Comparison of ENCODE assay signal across 24 cellular contexts in genomic region chr17:50276588-50277356, GRCh38. TPM values are rescaled to one million over a fixed set of nuclear protein-coding genes. Genes with fewer than 3 reads are reported as not detected.
DNase-seq lines count a peak whose midpoint lies in the region; ATAC-seq, FAIRE-seq and TF ChIP-seq lines count a peak whose summit lies in the region.
"Had no signal": no experiment of that assay in that cellular context is flagged by ENCODE, and none has a peak within 500 bp of the region (broad histone marks: within the 10 kb centered on the region; RNA-seq: fewer than 3 reads in every experiment).

No MANE protein-coding gene starts in this region.

- no peak for FAIRE-seq in astrocyte (lab: Jason Lieb, UNC)
- FAIRE-seq: G401.6, GM12891 had no signal

- H3K36me3 ChIP-seq in astrocyte (ENCODE audit: insufficient read depth, low read length) (peaks cover 8% of the 10 kb centered on the region), mucosa of stomach (ENCODE audit: control insufficient read depth, insufficient read depth, low read length) (peaks cover 4% of the 10 kb centered on the region), SK-N-SH (replicated peaks in 1 of 2; ENCODE audit: control insufficient read depth in 1 of 2, insufficient read depth in 2 of 2, low read length in 1 of 2) (peaks cover 0 to 1% of the 10 kb centered on the region in 2 experiments)
- H3K36me3 ChIP-seq: heart right ventricle had no signal

- TF ChIP-seq CTCF in AG04450 (IDR thresholded peaks at IDR 0.05; ENCODE audit: low read depth, low read length) (no peak), astrocyte (IDR thresholded peaks at IDR 0.05; ENCODE audit: insufficient read depth, low read depth, low read length) (no peak), SK-N-SH (IDR thresholded peaks at IDR 0.05) (no peak)

- H2AFZ ChIP-seq in astrocyte (ENCODE audit: low read depth, low read length): no peak overlapping the region
- H2AFZ ChIP-seq in SK-N-SH (ENCODE audit: low read depth): no peak overlapping the region

- H3K4me1 ChIP-seq in astrocyte (ENCODE audit: insufficient read depth, low read length) (peaks cover 43% of the 10 kb centered on the region), mucosa of stomach (ENCODE audit: control insufficient read depth, insufficient read depth, low read length) (peaks cover 59% of the 10 kb centered on the region), SK-N-SH (ENCODE audit: control insufficient read depth in 1 of 2, insufficient read depth in 2 of 2, low read depth in 1 of 2, low read length in 1 of 2) (peaks cover 11 to 36% of the 10 kb centered on the region in 2 experiments; a peak in 3 of 4 replicates)

- CTCF ChIA-PET in AG04450 (lab: Charles Lee) (interaction anchor here (1.1 to 3.1 kb wide), 2 partner anchors 76 to 183 kb away, joined by 3 to 14 read pairs; partner anchors contain the start of gene COL1A1), SK-N-SH (lab: Yijun Ruan, JAX) (interaction anchor here (0.9 to 53.3 kb wide), 8 partner anchors 10 to 189 kb away, joined by 3 to 2150 read pairs (median 34); partner anchors contain the start of genes COL1A1 and LRRC59)

- no peak overlapping the region for H3K9ac ChIP-seq in astrocyte (ENCODE audit: low read length)
- H3K9ac ChIP-seq in mucosa of stomach (ENCODE audit: low read length): peak overlapping the region; percentile 42
- no peak overlapping the region for H3K9ac ChIP-seq in SK-N-SH

- ATAC-seq in GM19351 (IDR thresholded peaks at IDR 0.05; ENCODE audit: unreplicated experiment) (no peak), SK-N-SH treated with all-trans-retinoic acid at 6 μM for 48 hours (no peak), HG02759 (IDR thresholded peaks at IDR 0.05; ENCODE audit: unreplicated experiment) (no peak)
- ATAC-seq: heart right ventricle, T-helper 17 cell had no signal

- TF ChIP-seq EP300 in SK-N-SH (IDR thresholded peaks at IDR 0.05; ENCODE audit: borderline replicate concordance in 1 of 2, low read depth in 1 of 2, low read length in 1 of 2): no peak

- H3K4me3 Mint-ChIP-seq in astrocyte (ENCODE audit: unreplicated experiment): peak overlapping the region; percentile 70
- H3K4me3 Mint-ChIP-seq: T-helper 17 cell had no signal

- H3K79me2 ChIP-seq in astrocyte (ENCODE audit: insufficient read depth, low read length) (peaks cover 14% of the 10 kb centered on the region), SK-N-SH (ENCODE audit: insufficient read depth) (no peaks in the 10 kb centered on the region)

- H3K4me3 ChIP-seq in AG04450 (ENCODE audit: low read depth, low read length) (no peak overlapping the region), astrocyte (ENCODE audit: insufficient read depth, low read depth, low read length) (no peak overlapping the region), mucosa of stomach (ENCODE audit: low read length) (no peak overlapping the region), SK-N-SH (ENCODE audit: low read depth in 2 of 2, low read length in 1 of 2) (no peak overlapping the region)
- H3K4me3 ChIP-seq: heart right ventricle had no signal

- H3K27me3 ChIP-seq in AG04450 (ENCODE audit: control insufficient read depth, insufficient read depth, low read length): no peaks in the 10 kb centered on the region
- no peaks in the 10 kb centered on the region for H3K27me3 ChIP-seq in astrocyte (ENCODE audit: insufficient read depth, low read length)
- no peaks in the 10 kb centered on the region for H3K27me3 ChIP-seq in mucosa of stomach (ENCODE audit: control insufficient read depth, insufficient read depth, low read length)
- no peaks in the 10 kb centered on the region for H3K27me3 ChIP-seq in SK-N-SH (ENCODE audit: insufficient read depth)

- H3K9me3 ChIP-seq in AG04450 (ENCODE audit: control insufficient read depth, insufficient read depth, low read length) (no peaks in the 10 kb centered on the region), astrocyte (ENCODE audit: insufficient read depth, low read depth, low read length) (no peaks in the 10 kb centered on the region), mucosa of stomach (ENCODE audit: control insufficient read depth, low read length) (no peaks in the 10 kb centered on the region), SK-N-SH (no peaks in the 10 kb centered on the region)
- H3K9me3 ChIP-seq: heart right ventricle had no signal

- TF ChIP-seq RAD21 in SK-N-SH (IDR thresholded peaks at IDR 0.05; ENCODE audit: low read length): no peak

- peaks cover 22% of the 10 kb centered on the region for H3F3A ChIP-seq in SK-N-SH (replicated peaks; ENCODE audit: insufficient read depth)

- 42% methylated on average over 8 of the region's 8 CpGs for WGBS in SK-N-SH (ENCODE audit: low lambda C conversion rate)

- H3K27me3 Mint-ChIP-seq in astrocyte (ENCODE audit: low read depth, unreplicated experiment): no peaks in the 10 kb centered on the region

- no peak overlapping the region for H3K4me2 ChIP-seq in astrocyte (ENCODE audit: low read length)
- no peak overlapping the region for H3K4me2 ChIP-seq in SK-N-SH

- peaks cover 14% of the 10 kb centered on the region for H3K36me3 Mint-ChIP-seq in astrocyte (ENCODE audit: low read depth, unreplicated experiment)

- no peaks in the 10 kb centered on the region for H3K9me2 ChIP-seq in SK-N-SH

- peak overlapping the region; percentile 2 for H3K27ac Mint-ChIP-seq in astrocyte (ENCODE audit: unreplicated experiment)
- H3K27ac Mint-ChIP-seq: T-helper 17 cell had no signal

- POLR2A ChIA-PET in AG04450 (lab: Yijun Ruan, JAX): interaction anchor here (1.0 to 19.0 kb wide), 3 partner anchors 70 to 95 kb away, joined by 3 to 654 read pairs (median 4); partner anchors contain the start of gene COL1A1
- POLR2A ChIA-PET in SK-N-SH (lab: Yijun Ruan, JAX): no interaction called here

- no peak for DNase-seq in AG04450 (ENCODE audit: low read depth, low spot score)
- DNase-seq in H4 (ENCODE audit: low spot score): peak; percentile 48
- DNase-seq in astrocyte (ENCODE audit: low read depth): no peak
- no peak for DNase-seq in SK-N-SH
- DNase-seq: activated CD4-positive, CD25-positive, alpha-beta regulatory T cell; activated effector memory CD4-positive, alpha-beta T cell treated with anti-CD3 and anti-CD28 coated beads, Interleukin-2, amount 50 U/mL, for 16 hours; central memory CD4-positive, alpha-beta T cell; COR-L47; effector CD4-positive, alpha-beta T cell; heart right ventricle; midbrain; NCI-H1436 treated with DMSO at 0.1 percent for 48 hours; NCI-H2227 treated with DMSO at 0.1 percent for 48 hours; SHP77 treated with DMSO at 0.1 percent for 48 hours; stimulated activated CD4-positive, alpha-beta T cell treated with anti-CD3 and anti-CD28 coated beads, Interleukin-2, amount 100 ng/mL, for 48 hours; T-helper 17 cell had no signal

- H3K4me1 Mint-ChIP-seq in astrocyte (ENCODE audit: low read depth, unreplicated experiment): peaks cover 36% of the 10 kb centered on the region

- H3K27ac ChIP-seq in AG04450 (ENCODE audit: low read depth, low read length) (peak overlapping the region; percentile 12), astrocyte (ENCODE audit: low read depth, low read length) (no peak overlapping the region), SK-N-SH (ENCODE audit: low read depth in 2 of 2, low read length in 1 of 2) (no peak overlapping the region)
- H3K27ac ChIP-seq: heart right ventricle had no signal

- H4K20me1 ChIP-seq in astrocyte (ENCODE audit: insufficient read depth, low read length) (no peaks in the 10 kb centered on the region), SK-N-SH (ENCODE audit: insufficient read depth) (no peaks in the 10 kb centered on the region)

- H3K9me3 Mint-ChIP-seq in astrocyte (ENCODE audit: unreplicated experiment): peaks cover 2% of the 10 kb centered on the region

TF ChIP-seq in SK-N-SH treated with all-trans-retinoic acid at 6 μM for 48 hours, 23 proteins besides CTCF, POLR2A, EP300 and RAD21 (continues in another document):
- TF ChIP-seq ZNF8 (CRISPR knock-in tag; IDR thresholded peaks at IDR 0.05) (no peak), ZNF70 (CRISPR knock-in tag; IDR thresholded peaks at IDR 0.05) (no peak), TOX (CRISPR knock-in tag; IDR thresholded peaks at IDR 0.05; ENCODE audit: borderline replicate concordance) (no peak), ZNF565 (CRISPR knock-in tag; conservative IDR thresholded peaks at IDR 0.05; ENCODE audit: low read depth) (no peak), ESRRG (CRISPR knock-in tag; IDR thresholded peaks at IDR 0.05) (no peak)

TF ChIP-seq in SK-N-SH, 30 proteins besides CTCF, POLR2A, EP300 and RAD21:
- no peak for TF ChIP-seq MXI1 (IDR thresholded peaks at IDR 0.05; ENCODE audit: low read depth, low read length)
- TF ChIP-seq JUND (IDR thresholded peaks at IDR 0.05): no peak
- TF ChIP-seq ELF1 (IDR thresholded peaks at IDR 0.05): no peak
- no peak for TF ChIP-seq TCF12 (IDR thresholded peaks at IDR 0.05)
- no peak for TF ChIP-seq MAX (IDR thresholded peaks at IDR 0.05; ENCODE audit: low read depth)
- TF ChIP-seq POLR2AphosphoS5 (IDR thresholded peaks at IDR 0.05; ENCODE audit: low read depth, low read length): no peak
- no peak for TF ChIP-seq EZH2phosphoT487 (IDR thresholded peaks at IDR 0.05; ENCODE audit: borderline replicate concordance, low read depth)
- no peak for TF ChIP-seq GATA2 (CRISPR knock-in tag; IDR thresholded peaks at IDR 0.05)
- no peak for TF ChIP-seq FOXM1 (IDR thresholded peaks at IDR 0.05; ENCODE audit: low read depth)

RNA-seq across cellular contexts. Expression of gene TMEM92, which starts 2.5 kb away (rescaled TPM):
- polyA plus RNA-seq in AG04450 (2011; rRNA removed) (0.47 and 0.96 TPM in 2 replicates), SK-N-SH (2012; rRNA removed) (0.28 and 0.46 TPM in 2 replicates)
- polyA minus RNA-seq in AG04450 (2011; rRNA and poly(A)+ RNA removed): 0.48 and 0.55 TPM in 2 replicates
- 5.6 and 7.4 TPM in 2 replicates for total RNA-seq in H4 (2014; rRNA removed; shearing (Covaris generic))
- total RNA-seq in astrocyte: 18.3 and 28.2 TPM in 2 replicates
- 0.06 and 0.16 TPM in 2 replicates for polyA plus RNA-seq in SK-N-SH (2012; cell fraction: cytosol; rRNA removed)
- polyA plus RNA-seq in SK-N-SH (2012; cell fraction: nucleus; rRNA removed): 0.15 and 0.20 TPM in 2 replicates
- total RNA-seq: activated CD8-positive, alpha-beta memory T cell treated with anti-CD3 and anti-CD28 coated beads for 36 hours; heart right ventricle; subcutaneous adipose tissue; T-helper 17 cell had no signal
